Comparison of ENCODE assay signal across 1 cellular context in genomic region chr1:16565324-16565723, GRCh38. TPM values are rescaled to one million over a fixed set of nuclear protein-coding genes. Genes with fewer than 3 reads are reported as not detected.
"Had no signal": no experiment of that assay in that cellular context is flagged by ENCODE, and none has a peak within 500 bp of the region (broad histone marks: within the 10 kb centered on the region; RNA-seq: fewer than 3 reads in every experiment).

No MANE protein-coding gene starts in this region.

RNA-seq across cellular contexts. Expression of gene RNU1-1, which starts 51.2 kb away (rescaled TPM):
- total RNA-seq: G401 had no signal
